In genomic region chr14:37869633-37870032, GRCh38 we compare ENCODE assay signal across 13 cellular contexts.
DNase-seq lines count a peak whose midpoint lies in the region; ATAC-seq and TF ChIP-seq lines count a peak whose summit lies in the region.
"Had no signal": no experiment of that assay in that cellular context is flagged by ENCODE, and none has a peak within 500 bp of the region (broad histone marks: within the 10 kb centered on the region; RNA-seq: fewer than 3 reads in every experiment).

No MANE protein-coding gene starts in this region.

- CTCF ChIA-PET in WTC11 (lab: Charles Lee), result interaction anchor here (1.3 kb wide), 1 partner anchor 160 kb away, joined by 5 read pairs; no protein-coding TSS in a partner anchor

- DNase-seq in D341Med (ENCODE audit: low spot score) (peak; percentile 56), NCI-H146 treated with DMSO at 0.1 percent for 48 hours (lab: John Stamatoyannopoulos, UW; ENCODE audit: unreplicated experiment) (peak; percentile 80), WTC11 (ENCODE audit: low spot score) (no peak), NCI-H2107 treated with DMSO at 0.1 percent for 48 hours (lab: John Stamatoyannopoulos, UW; ENCODE audit: unreplicated experiment) (no peak), DMS114 treated with DMSO at 0.1 percent for 48 hours (lab: John Stamatoyannopoulos, UW; ENCODE audit: unreplicated experiment) (no peak), NCI-H1930 (lab: John Stamatoyannopoulos, UW) (no peak)
- DNase-seq: BE2C; CD4-positive, alpha-beta memory T cell; DMS53; GF-D8 had no signal

- no peak for TF ChIP-seq CTCF in 22Rv1 (IDR thresholded peaks at IDR 0.05)
- TF ChIP-seq CTCF in WTC11 (IDR thresholded peaks at IDR 0.05), result no peak

- no peaks in the 10 kb centered on the region; the same call in 1 of the 2 replicates for H3K27me3 Mint-ChIP-seq in WTC11 (ENCODE audit: low read depth)
- H3K27me3 Mint-ChIP-seq: CD4-positive, alpha-beta memory T cell had no signal

- no peaks in the 10 kb centered on the region for H3K9me3 Mint-ChIP-seq in WTC11
- H3K9me3 Mint-ChIP-seq: CD4-positive, alpha-beta memory T cell had no signal

- ATAC-seq in WTC11, result no peak
- ATAC-seq: A549 had no signal

- H3K27ac ChIP-seq in 22Rv1, result peak overlapping the region; percentile 74
- H3K27ac ChIP-seq: A549, C4-2B had no signal

- H3K36me3 Mint-ChIP-seq in WTC11, result no peaks in the 10 kb centered on the region
- H3K36me3 Mint-ChIP-seq: CD4-positive, alpha-beta memory T cell had no signal

- POLR2A ChIA-PET in WTC11 (lab: Charles Lee), result no interaction called here

- no peak overlapping the region for H3K27ac Mint-ChIP-seq in WTC11
- H3K27ac Mint-ChIP-seq: CD4-positive, alpha-beta memory T cell had no signal

- peaks cover 20% of the 10 kb centered on the region for H3K4me1 Mint-ChIP-seq in WTC11

- no peak overlapping the region for H3K4me3 Mint-ChIP-seq in WTC11
- H3K4me3 Mint-ChIP-seq: CD4-positive, alpha-beta memory T cell had no signal

TF ChIP-seq in WTC11, 78 proteins besides CTCF, POLR2A, EP300 and RAD21:
- TF ChIP-seq ZNF423 (CRISPR knock-in tag; IDR thresholded peaks at IDR 0.05) (peak; percentile 56), HMGXB4 (CRISPR knock-in tag; IDR thresholded peaks at IDR 0.05) (no peak)

Comparison
In these comparisons a context has a peak if more than half of its experiments do, and no peak if none do; other contexts are left out.
1. DNase-seq: peak in D341Med (single experiment) and NCI-H146 treated with DMSO at 0.1 percent for 48 hours (single experiment); none in WTC11 (single experiment), NCI-H2107 treated with DMSO at 0.1 percent for 48 hours (single experiment), DMS114 treated with DMSO at 0.1 percent for 48 hours (single experiment) and NCI-H1930 (0 of 2).